In the genomic region with DNA sequence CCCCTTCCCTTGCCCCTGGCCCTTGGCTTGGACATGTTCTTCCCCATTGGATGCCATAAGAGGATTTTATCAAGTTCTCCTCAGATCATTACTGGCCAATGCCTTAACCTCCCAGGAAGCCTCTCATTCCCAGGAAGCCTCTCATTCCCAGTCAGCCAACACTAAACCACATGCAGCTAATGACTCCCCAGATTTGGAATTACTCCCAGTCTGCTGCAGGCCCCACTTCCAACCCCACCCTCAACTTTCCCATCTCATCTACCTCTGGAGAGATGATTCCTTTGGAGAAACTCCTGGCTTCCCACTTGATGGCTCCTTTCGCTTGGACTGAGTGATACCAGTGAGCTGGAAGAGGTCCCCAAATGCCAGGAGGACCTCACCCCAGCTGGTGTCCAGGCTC, we compare ENCODE assay signal across 12 cellular contexts.
"Had no signal": no experiment of that assay in that cellular context is flagged by ENCODE, and none has a peak within 500 bp of the region (broad histone marks: within the 10 kb centered on the region; RNA-seq: fewer than 3 reads in every experiment).

No MANE protein-coding gene starts in this region.

- H3K36me3 ChIP-seq: thyroid gland had no signal

- H3K4me3 ChIP-seq: lung, thyroid gland had no signal

- H3K27ac Mint-ChIP-seq: activated naive CD4-positive, alpha-beta T cell treated with anti-CD3 and anti-CD28 coated beads, Interleukin-2, amount 10 ng/mL, durations not matched to agents 7 days and 5 days; activated T-helper 2 cell treated with anti-CD3 and anti-CD28 coated beads, Interferon-gamma antibody, Interleukin-2, Interleukin-4, amounts not matched to agents 10 μg/mL and 5 μg/mL and 100 μg/mL, durations not matched to agents 14 hours and 24 hours and 36 hours; effector memory CD8-positive, alpha-beta T cell had no signal

- H3K4me1 Mint-ChIP-seq: activated naive CD4-positive, alpha-beta T cell treated with anti-CD3 and anti-CD28 coated beads, Interleukin-2, amount 10 ng/mL, durations not matched to agents 7 days and 5 days; naive B cell had no signal

- ATAC-seq: effector memory CD8-positive, alpha-beta T cell; left cardiac atrium had no signal

- H3K27ac ChIP-seq: parathyroid adenoma, thyroid gland had no signal

- H3K9me3 ChIP-seq: thyroid gland had no signal

- H3K36me3 Mint-ChIP-seq: activated naive CD4-positive, alpha-beta T cell treated with anti-CD3 and anti-CD28 coated beads, Interleukin-2, amount 10 ng/mL, durations not matched to agents 7 days and 5 days; brain; naive B cell had no signal

- H3K9me3 Mint-ChIP-seq: activated naive CD4-positive, alpha-beta T cell treated with anti-CD3 and anti-CD28 coated beads, Interleukin-2, amount 10 ng/mL, durations not matched to agents 7 days and 5 days; activated T-helper 2 cell treated with anti-CD3 and anti-CD28 coated beads, Interferon-gamma antibody, Interleukin-2, Interleukin-4, amounts not matched to agents 10 μg/mL and 5 μg/mL and 100 μg/mL, durations not matched to agents 14 hours and 24 hours and 36 hours; brain; effector memory CD8-positive, alpha-beta T cell had no signal

- H3K4me1 ChIP-seq: parathyroid adenoma, thyroid gland had no signal

- H3K4me3 Mint-ChIP-seq: activated naive CD4-positive, alpha-beta T cell treated with anti-CD3 and anti-CD28 coated beads, Interleukin-2, amount 10 ng/mL, durations not matched to agents 7 days and 5 days; effector memory CD8-positive, alpha-beta T cell; naive B cell had no signal

- DNase-seq: activated naive CD4-positive, alpha-beta T cell treated with anti-CD3 and anti-CD28 coated beads, Interleukin-2, amount 10 ng/mL, durations not matched to agents 7 days and 5 days; effector memory CD8-positive, alpha-beta T cell; hypothalamus; left cardiac atrium; midbrain; naive B cell; small intestine; thyroid gland had no signal

- H3K27me3 ChIP-seq: thyroid gland had no signal
